ENCODE assay signal across 19 cellular contexts in the genomic region with DNA sequence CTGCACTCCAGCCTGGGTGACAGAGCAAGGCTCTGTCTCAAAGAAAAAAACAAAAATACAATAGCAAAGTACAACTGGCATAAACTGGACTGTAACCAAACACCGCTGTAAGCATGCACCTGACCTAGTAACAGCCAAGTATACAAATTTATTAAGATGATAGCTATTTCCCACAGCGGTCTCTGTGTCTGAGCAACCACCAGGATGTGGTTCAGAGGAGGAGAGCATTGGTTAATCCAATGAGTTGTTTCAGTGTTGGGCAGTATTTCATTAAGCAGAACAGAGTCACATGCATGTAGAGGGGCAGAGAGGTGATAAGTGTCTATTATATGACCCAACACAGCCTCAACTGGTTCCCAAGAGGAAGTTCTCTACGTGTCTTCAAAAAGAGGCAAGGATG. TPM values are rescaled to one million over a fixed set of nuclear protein-coding genes. Genes with fewer than 3 reads are reported as not detected.
"Had no signal": no experiment of that assay in that cellular context is flagged by ENCODE, and none has a peak within 500 bp of the region (broad histone marks: within the 10 kb centered on the region; RNA-seq: fewer than 3 reads in every experiment).

No MANE protein-coding gene starts in this region.

- ATAC-seq: activated naive CD8-positive, alpha-beta T cell treated with anti-CD3 and anti-CD28 coated beads, Interleukin-2, amount 50 U/mL, for 24 hours; left colon had no signal

- H3K4me2 ChIP-seq: hepatocyte had no signal

- H3K9me3 ChIP-seq: esophagus muscularis mucosa, sigmoid colon, upper lobe of left lung had no signal

- H3K4me3 ChIP-seq: esophagus muscularis mucosa, hepatocyte, sigmoid colon, upper lobe of left lung had no signal

- H3K27ac ChIP-seq: esophagus muscularis mucosa, hepatocyte, parathyroid adenoma, sigmoid colon, upper lobe of left lung had no signal

- H3K36me3 ChIP-seq: esophagus muscularis mucosa, sigmoid colon, upper lobe of left lung had no signal

- H2AFZ ChIP-seq: hepatocyte, parathyroid adenoma had no signal

- DNase-seq: activated CD4-positive, alpha-beta memory T cell treated with anti-CD3 and anti-CD28 coated beads for 36 hours; activated CD4-positive, alpha-beta T cell treated with anti-CD3 and anti-CD28 coated beads for 48 hours; activated gamma-delta T cell; activated naive CD4-positive, alpha-beta T cell treated with anti-CD3 and anti-CD28 coated beads, Interleukin-2, amount 50 U/mL, for 16 hours; activated naive CD8-positive, alpha-beta T cell treated with anti-CD3 and anti-CD28 coated beads, Interleukin-2, amount 50 U/mL, for 24 hours; anterior cingulate cortex; caudate nucleus; glutamatergic neuron; immature natural killer cell; left colon; sigmoid colon; stimulated activated CD4-positive, alpha-beta T cell treated with anti-CD3 and anti-CD28 coated beads, Interleukin-4, amount 100 ng/mL, for 1 hour; stimulated activated naive CD4-positive, alpha-beta T cell; upper lobe of left lung had no signal

- H3K9ac ChIP-seq: parathyroid adenoma had no signal

- H3K4me1 ChIP-seq: parathyroid adenoma had no signal

RNA-seq across cellular contexts. Expression of a gene that starts 4.0 kb away (rescaled TPM):
- total RNA-seq: activated CD4-positive, alpha-beta memory T cell treated with anti-CD3 and anti-CD28 coated beads for 36 hours; activated T-helper 1 cell treated with anti-CD3 and anti-CD28 coated beads, Interleukin-12 subunit alpha, Interleukin-12 subunit beta, Interleukin-2, Interleukin-4 antibody, amounts not matched to agents 30 ng/mL and 10 ng/mL and 1 ng/mL, durations not matched to agents 14 hours and 24 hours and 36 hours; dermis microvascular lymphatic vessel endothelial cell had no signal
- polyA plus RNA-seq: immature natural killer cell had no signal
